8 cellular contexts compared by ENCODE assay signal in genomic region chr17:45060824-45061605, GRCh38. TPM values are rescaled to one million over a fixed set of nuclear protein-coding genes. Genes with fewer than 3 reads are reported as not detected.
DNase-seq lines count a peak whose midpoint lies in the region; TF ChIP-seq lines count a peak whose summit lies in the region.

NMT1 (plus strand) TSS chr17:45061317; CDS start chr17:45061330, 13 bp downstream.

- H3K9ac ChIP-seq in subcutaneous abdominal adipose tissue (ENCODE audit: low read length in 5 of 5), result peak within 1 kb of the TSS; percentile 89 to 97 (median 91)

- DNase-seq in GF-D8 (lab: John Stamatoyannopoulos, UW), result peak; percentile 99
- peak; percentile 93 for DNase-seq in HEK293T (ENCODE audit: extremely low spot score)
- DNase-seq in MV-4-11 (lab: John Stamatoyannopoulos, UW), result peak; percentile 100
- DNase-seq in SK-MEL-5 (ENCODE audit: low read depth, low spot score), result peak; percentile 100
- DNase-seq in activated naive CD4-positive, alpha-beta T cell treated with Interleukin-2 at 50 U/mL for 16 hours, result peak; percentile 96
- peak; percentile 99 for DNase-seq in foreskin melanocyte

- H3K9me3 ChIP-seq in neuron (ENCODE audit: low read length) (no peaks in the 10 kb centered on the region), subcutaneous abdominal adipose tissue (ENCODE audit: control insufficient read depth in 5 of 5, low read length in 5 of 5) (no peaks in the 10 kb centered on the region)

- POLR2A ChIA-PET in HEK293T (lab: Yijun Ruan, JAX), result interaction anchor here (0.6 to 3.3 kb wide), 18 partner anchors 10 to 156 kb away, joined by 3 to 56 read pairs (median 6); partner anchors contain the start of genes DCAKD, HEXIM1 and HEXIM2

- peak within 1 kb of the TSS; percentile 55 for H2AFZ ChIP-seq in neuron (ENCODE audit: low read depth, low read length)

- H3K27me3 ChIP-seq in neuron (ENCODE audit: insufficient read depth, low read length), result no peaks in the 10 kb centered on the region
- no peaks in the 10 kb centered on the region for H3K27me3 ChIP-seq in subcutaneous abdominal adipose tissue (ENCODE audit: control insufficient read depth in 5 of 5, insufficient read depth in 4 of 5, low read length in 5 of 5)

- in situ Hi-C loops in SK-MEL-5 (cut with HindIII; ENCODE audit: low pct_unique_long_range_greater_than_20kb, low sequenced_read_pairs), result no loop called here

- H3K27ac ChIP-seq in subcutaneous abdominal adipose tissue (ENCODE audit: low read depth, low read length), result peak within 1 kb of the TSS; percentile 96

- H3K4me3 ChIP-seq in neuron (ENCODE audit: low read length) (peak within 1 kb of the TSS; percentile 85), subcutaneous abdominal adipose tissue (ENCODE audit: low read depth in 1 of 5, low read length in 5 of 5) (peak within 1 kb of the TSS; percentile 92 to 100 (median 99))

- H3K4me1 ChIP-seq in neuron (ENCODE audit: insufficient read depth, low read length), result peaks cover 7% of the 10 kb centered on the region
- peaks cover 10 to 50% (median 41%) of the 10 kb centered on the region in 5 donors for H3K4me1 ChIP-seq in subcutaneous abdominal adipose tissue (ENCODE audit: control insufficient read depth in 5 of 5, insufficient read depth in 5 of 5, low read length in 5 of 5)

- H3K36me3 ChIP-seq in neuron (ENCODE audit: insufficient read depth, low read length) (no peaks in the 10 kb centered on the region), subcutaneous abdominal adipose tissue (ENCODE audit: control insufficient read depth in 5 of 5, insufficient read depth in 5 of 5, low read length in 5 of 5) (peaks cover 0 to 5% (median 0%) of the 10 kb centered on the region in 5 donors)

- CTCF ChIA-PET in HEK293T (lab: Yijun Ruan, JAX), result interaction anchor here (0.5 to 1.6 kb wide), 5 partner anchors 10 to 99 kb away, joined by 3 to 8 read pairs (median 4); partner anchors contain the start of genes ACBD4 and DCAKD

TF ChIP-seq in HEK293T, 16 proteins besides CTCF, POLR2A, EP300 and RAD21:
- TF ChIP-seq ELF4 (IDR thresholded peaks at IDR 0.05) (peak; percentile 98), SP1 (IDR thresholded peaks at IDR 0.05) (no peak), L3MBTL2 (conservative IDR thresholded peaks at IDR 0.05) (peak; percentile 61)
- TF ChIP-seq, protein P1, sequence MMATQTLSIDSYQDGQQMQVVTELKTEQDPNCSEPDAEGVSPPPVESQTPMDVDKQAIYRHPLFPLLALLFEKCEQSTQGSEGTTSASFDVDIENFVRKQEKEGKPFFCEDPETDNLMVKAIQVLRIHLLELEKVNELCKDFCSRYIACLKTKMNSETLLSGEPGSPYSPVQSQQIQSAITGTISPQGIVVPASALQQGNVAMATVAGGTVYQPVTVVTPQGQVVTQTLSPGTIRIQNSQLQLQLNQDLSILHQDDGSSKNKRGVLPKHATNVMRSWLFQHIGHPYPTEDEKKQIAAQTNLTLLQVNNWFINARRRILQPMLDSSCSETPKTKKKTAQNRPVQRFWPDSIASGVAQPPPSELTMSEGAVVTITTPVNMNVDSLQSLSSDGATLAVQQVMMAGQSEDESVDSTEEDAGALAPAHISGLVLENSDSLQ (IDR thresholded peaks at IDR 0.05), result peak; percentile 98

RNA-seq across cellular contexts. Expression of gene NMT1, which starts in this region (rescaled TPM):
- 71.5 and 78.0 TPM in 2 replicates for total RNA-seq in SK-MEL-5 (2014; rRNA removed; shearing (Covaris generic))
- 71.8 and 85.7 TPM in 2 replicates for polyA plus RNA-seq in SK-MEL-5 (2015; cell fraction: cytosol; rRNA removed)
- 61.5 and 64.3 TPM in 2 replicates for polyA plus RNA-seq in SK-MEL-5 (2015; cell fraction: nucleus; rRNA removed)

Comparison
In these comparisons a context has a peak if more than half of its experiments do, and no peak if none do; other contexts are left out.
1. Peak in every context shown above with its lines: DNase-seq, H3K4me3 ChIP-seq and H3K27ac ChIP-seq.